21 cellular contexts compared by ENCODE assay signal in the genomic region with DNA sequence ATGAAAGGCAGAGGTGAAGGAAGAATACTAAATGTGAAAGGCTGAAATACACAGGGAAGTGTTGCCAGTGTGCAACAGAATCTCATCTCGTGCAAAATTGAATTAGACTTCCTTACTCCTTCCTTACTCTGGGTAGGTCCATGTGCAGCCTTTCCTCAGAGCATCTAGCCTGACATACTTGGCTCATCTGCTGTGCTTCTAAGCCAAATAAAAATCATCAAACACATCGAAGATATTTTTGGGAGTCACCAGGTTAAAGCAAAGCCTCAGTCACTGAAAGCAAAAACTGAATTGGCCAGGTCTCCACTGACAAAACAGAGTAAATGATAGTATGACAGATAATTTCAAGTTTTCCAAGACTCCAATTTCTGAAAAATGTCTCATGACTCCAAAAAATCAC. TPM values are rescaled to one million over a fixed set of nuclear protein-coding genes. Genes with fewer than 3 reads are reported as not detected.
A peak's percentile ranks its signal among the peaks of the same experiment; 100 is the strongest.
DNase-seq lines count a peak whose midpoint lies in the region; ATAC-seq, FAIRE-seq and TF ChIP-seq lines count a peak whose summit lies in the region.
"Had no signal": no experiment of that assay in that cellular context is flagged by ENCODE, and none has a peak within 500 bp of the region (broad histone marks: within the 10 kb centered on the region; RNA-seq: fewer than 3 reads in every experiment).

No MANE protein-coding gene starts in this region.

- TF ChIP-seq POLR2A in H1 (IDR thresholded peaks at IDR 0.05; ENCODE audit: control extremely low read depth in 1 of 2, low read depth in 2 of 2, low read length in 2 of 2): no peak

- no peak overlapping the region for H4K91ac ChIP-seq in H1 (replicated peaks; ENCODE audit: insufficient read length, low read length)

- no peaks in the 10 kb centered on the region for H3K79me2 ChIP-seq in OCI-LY1 (ENCODE audit: insufficient read depth, low read length)
- H3K79me2 ChIP-seq in H1 (ENCODE audit: control insufficient read depth in 1 of 2, insufficient read depth in 2 of 2, low read length in 2 of 2): no peaks in the 10 kb centered on the region

- no peaks in the 10 kb centered on the region for H3K9me3 Mint-ChIP-seq in activated CD8-positive, alpha-beta T cell treated with anti-CD3 and anti-CD28 coated beads for 36 hours
- H3K9me3 Mint-ChIP-seq in activated CD8-positive, alpha-beta T cell treated with anti-CD3 and anti-CD28 coated beads, Interleukin-2, amount 10 ng/mL, durations not matched to agents 7 days and 5 days (ENCODE audit: insufficient read depth): no peaks in the 10 kb centered on the region
- H3K9me3 Mint-ChIP-seq in CD4-positive, alpha-beta T cell: no peaks in the 10 kb centered on the region
- H3K9me3 Mint-ChIP-seq: activated B cell treated with CpG ODN at 0.5 μM for 24 hours, IgD-negative memory B cell had no signal

- no peak for DNase-seq in activated CD8-positive, alpha-beta T cell treated with anti-CD3 and anti-CD28 coated beads for 36 hours
- DNase-seq in activated CD8-positive, alpha-beta T cell treated with anti-CD3 and anti-CD28 coated beads, Interleukin-2, amount 10 ng/mL, durations not matched to agents 7 days and 5 days: no peak
- no peak for DNase-seq in CD4-positive, alpha-beta T cell
- no peak for DNase-seq in H1 (ENCODE audit: low read depth in 1 of 2, low spot score in 2 of 2)
- DNase-seq in cerebellar nuclear complex (lab: John Stamatoyannopoulos, UW): no peak
- no peak for DNase-seq in NCI-H2171 treated with DMSO at 0.1 percent for 48 hours (lab: John Stamatoyannopoulos, UW)
- DNase-seq in HuH-7 (ENCODE audit: low spot score): no peak
- DNase-seq: activated B cell treated with CpG ODN at 0.5 μM for 24 hours; amygdala; dorsolateral prefrontal cortex; H7; heart left ventricle; left cardiac atrium; NCI-H1417; NCI-H2107; NCI-H524; NK-92 treated with Interleukin-12 subunit alpha and Interleukin-12 subunit beta, amount 100 ng/mL, for 24 hours; posterior cingulate gyrus had no signal

- H3K9me2 ChIP-seq in OCI-LY1 (ENCODE audit: low read depth, low read length): no peaks in the 10 kb centered on the region

- H4K8ac ChIP-seq in H1 (ENCODE audit: extremely low read depth, insufficient read depth, low read length): no peak overlapping the region

- FAIRE-seq in H1 (lab: Jason Lieb, UNC): no peak

- H3K36me3 Mint-ChIP-seq in activated CD8-positive, alpha-beta T cell treated with anti-CD3 and anti-CD28 coated beads for 36 hours (ENCODE audit: low read depth): peaks cover 39% of the 10 kb centered on the region
- peaks cover 49% of the 10 kb centered on the region for H3K36me3 Mint-ChIP-seq in activated CD8-positive, alpha-beta T cell treated with anti-CD3 and anti-CD28 coated beads, Interleukin-2, amount 10 ng/mL, durations not matched to agents 7 days and 5 days (ENCODE audit: low read depth)
- H3K36me3 Mint-ChIP-seq in CD4-positive, alpha-beta T cell (ENCODE audit: low read depth): peaks cover 19% of the 10 kb centered on the region

- intact Hi-C loops in activated CD8-positive, alpha-beta T cell treated with anti-CD3 and anti-CD28 coated beads for 36 hours (cut with micrococcal nuclease): no loop called here
- intact Hi-C loops in CD4-positive, alpha-beta T cell (cut with DNase I, micrococcal nuclease): no loop called here

- POLR2A ChIA-PET in activated CD8-positive, alpha-beta T cell treated with anti-CD3 and anti-CD28 coated beads for 36 hours (lab: Charles Lee): interaction anchor here (1.3 to 1.4 kb wide), 2 partner anchors 9 to 38 kb away, joined by 3 to 5 read pairs; no protein-coding TSS in a partner anchor
- POLR2A ChIA-PET in activated CD8-positive, alpha-beta T cell treated with anti-CD3 and anti-CD28 coated beads, Interleukin-2, amount 10 ng/mL, durations not matched to agents 7 days and 5 days (lab: Charles Lee): no interaction called here
- POLR2A ChIA-PET in CD4-positive, alpha-beta T cell (lab: Charles Lee): interaction anchor here (0.8 kb wide), 1 partner anchor 37 kb away, joined by 3 read pairs; no protein-coding TSS in a partner anchor
- POLR2A ChIA-PET in H1 (lab: Charles Lee; ENCODE audit: partially characterized antibody): no interaction called here

- H3K4me3 ChIP-seq in OCI-LY1 (ENCODE audit: low read depth, low read length, poor library complexity, severe bottlenecking) (no peak overlapping the region), H1 (ENCODE audit: extremely low read depth in 1 of 4, insufficient read depth in 2 of 4, low read depth in 3 of 4, low read length in 4 of 4) (no peak overlapping the region)
- H3K4me3 ChIP-seq: dorsolateral prefrontal cortex, heart left ventricle had no signal

- WGBS in H1 (ENCODE audit: extremely low coverage in 1 of 2, insufficient coverage in 1 of 2, insufficient read length in 1 of 2, insufficient replicate concordance in 2 of 2, low coverage in 1 of 2, low lambda C conversion rate in 2 of 2, missing lambda C conversion rate in 1 of 2), 2 experiments: 92% methylated on average over 2 of the region's 2 CpGs; no CpG with 5 or more reads in 1 of the 2 experiments

- no peak overlapping the region; the same call in 1 of the 2 replicates for H2BK12ac ChIP-seq in H1 (ENCODE audit: low read depth, low read length)

- CTCF ChIA-PET in activated CD8-positive, alpha-beta T cell treated with anti-CD3 and anti-CD28 coated beads for 36 hours (lab: Charles Lee): interaction anchor here (0.6 to 1.8 kb wide), 4 partner anchors 18 to 336 kb away, joined by 3 to 5 read pairs (median 4); no protein-coding TSS in a partner anchor
- CTCF ChIA-PET in activated CD8-positive, alpha-beta T cell treated with anti-CD3 and anti-CD28 coated beads, Interleukin-2, amount 10 ng/mL, durations not matched to agents 7 days and 5 days (lab: Charles Lee): no interaction called here
- CTCF ChIA-PET in CD4-positive, alpha-beta T cell (lab: Charles Lee): interaction anchor here (0.5 kb wide), 1 partner anchor 26 kb away, joined by 3 read pairs; no protein-coding TSS in a partner anchor
- CTCF ChIA-PET in H1 (lab: Charles Lee; ENCODE audit: partially characterized antibody): interaction anchor here (0.9 to 1.7 kb wide), 2 partner anchors 32 to 371 kb away, joined by 3 to 4 read pairs; no protein-coding TSS in a partner anchor

- H2BK15ac ChIP-seq in H1 (ENCODE audit: low read length): no peak overlapping the region

- H3K79me1 ChIP-seq in H1 (ENCODE audit: low read depth, low read length): no peaks in the 10 kb centered on the region

- peak overlapping the region; percentile 72 for H3K14ac ChIP-seq in H1 (ENCODE audit: insufficient read length)

- H3K4me1 ChIP-seq in OCI-LY1 (ENCODE audit: insufficient read depth, low read length, severe bottlenecking) (peaks cover 12% of the 10 kb centered on the region), H1 (replicated peaks in 1 of 4; ENCODE audit: control insufficient read depth in 3 of 4, insufficient read depth in 4 of 4, low read length in 3 of 4) (no peaks in the 10 kb centered on the region)

- no peaks in the 10 kb centered on the region for H3K27me3 ChIP-seq in CD4-positive, alpha-beta T cell (ENCODE audit: control insufficient read depth, insufficient read depth, low read length)
- H3K27me3 ChIP-seq in OCI-LY1 (ENCODE audit: insufficient read depth, low read length) (no peaks in the 10 kb centered on the region), H1 (replicated peaks in 1 of 4; ENCODE audit: control insufficient read depth in 3 of 4, extremely low read depth in 1 of 4, insufficient read depth in 3 of 4, low read length in 3 of 4) (no peaks in the 10 kb centered on the region)
- H3K27me3 ChIP-seq: dorsolateral prefrontal cortex, heart left ventricle had no signal

- H3K36me3 ChIP-seq in OCI-LY1 (ENCODE audit: insufficient read depth, low read length) (peaks cover 34% of the 10 kb centered on the region; the same call in 1 of the 2 replicates), H1 (ENCODE audit: control insufficient read depth in 2 of 4, insufficient read depth in 4 of 4, low read length in 3 of 4) (peaks cover 0 to 25% (median 0%) of the 10 kb centered on the region in 4 experiments; a peak in 2 of 8 replicates)

- no peak overlapping the region for H3K4me2 ChIP-seq in OCI-LY1 (ENCODE audit: low read length)
- H3K4me2 ChIP-seq in H1 (ENCODE audit: insufficient read depth in 1 of 2, low read depth in 2 of 2, low read length in 2 of 2): no peak overlapping the region

- H3K18ac ChIP-seq in H1 (ENCODE audit: extremely low read depth, low read length): no peak overlapping the region

- H4K5ac ChIP-seq in H1 (ENCODE audit: insufficient read length, low read depth, low read length): no peak overlapping the region

- no peak overlapping the region for H3K4me3 Mint-ChIP-seq in activated CD8-positive, alpha-beta T cell treated with anti-CD3 and anti-CD28 coated beads for 36 hours
- H3K4me3 Mint-ChIP-seq in activated CD8-positive, alpha-beta T cell treated with anti-CD3 and anti-CD28 coated beads, Interleukin-2, amount 10 ng/mL, durations not matched to agents 7 days and 5 days: no peak overlapping the region
- no peak overlapping the region for H3K4me3 Mint-ChIP-seq in CD4-positive, alpha-beta T cell
- H3K4me3 Mint-ChIP-seq: activated B cell treated with CpG ODN at 0.5 μM for 24 hours, IgD-negative memory B cell had no signal

- no peaks in the 10 kb centered on the region for H3K27me3 Mint-ChIP-seq in activated CD8-positive, alpha-beta T cell treated with anti-CD3 and anti-CD28 coated beads for 36 hours
- no peaks in the 10 kb centered on the region for H3K27me3 Mint-ChIP-seq in activated CD8-positive, alpha-beta T cell treated with anti-CD3 and anti-CD28 coated beads, Interleukin-2, amount 10 ng/mL, durations not matched to agents 7 days and 5 days (ENCODE audit: low read depth)
- no peaks in the 10 kb centered on the region for H3K27me3 Mint-ChIP-seq in CD4-positive, alpha-beta T cell
- H3K27me3 Mint-ChIP-seq: activated B cell treated with CpG ODN at 0.5 μM for 24 hours, IgD-negative memory B cell had no signal

- H3K56ac ChIP-seq in H1 (replicated peaks; ENCODE audit: insufficient read length, low read depth, low read length): no peak overlapping the region

- H3K9ac ChIP-seq in OCI-LY1 (ENCODE audit: low read length) (no peak overlapping the region), H1 (replicated peaks in 1 of 4; ENCODE audit: extremely low read depth in 1 of 4, low read depth in 3 of 4, low read length in 3 of 4) (no peak overlapping the region)

- H2AFZ ChIP-seq in OCI-LY1 (ENCODE audit: low read length): no peak overlapping the region
- H2AFZ ChIP-seq in H1 (ENCODE audit: low read length): no peak overlapping the region

- H3F3A ChIP-seq in OCI-LY1 (ENCODE audit: insufficient read depth, low read length): no peaks in the 10 kb centered on the region

- H4K20me1 ChIP-seq in OCI-LY1 (ENCODE audit: insufficient read depth, low read length): no peaks in the 10 kb centered on the region
- no peaks in the 10 kb centered on the region for H4K20me1 ChIP-seq in H1 (replicated peaks in 1 of 2; ENCODE audit: control insufficient read depth in 1 of 2, insufficient read depth in 2 of 2, low read length in 2 of 2)

- H2AK5ac ChIP-seq in H1 (ENCODE audit: low read depth, low read length): no peak overlapping the region

- no peaks in the 10 kb centered on the region for H3K23me2 ChIP-seq in H1 (ENCODE audit: low read depth, low read length)

- no peak overlapping the region for H2BK120ac ChIP-seq in H1 (replicated peaks; ENCODE audit: low read depth, low read length)

- H3K9me3 ChIP-seq in CD4-positive, alpha-beta T cell (ENCODE audit: control insufficient read depth, low read length): no peaks in the 10 kb centered on the region
- H3K9me3 ChIP-seq in OCI-LY1 (ENCODE audit: low read length) (no peaks in the 10 kb centered on the region), H1 (ENCODE audit: insufficient read depth in 2 of 2, low read depth in 1 of 2, low read length in 1 of 2) (no peaks in the 10 kb centered on the region)
- H3K9me3 ChIP-seq: heart left ventricle had no signal

- peak overlapping the region; percentile 8 for H3K27ac Mint-ChIP-seq in activated CD8-positive, alpha-beta T cell treated with anti-CD3 and anti-CD28 coated beads for 36 hours
- H3K27ac Mint-ChIP-seq in activated CD8-positive, alpha-beta T cell treated with anti-CD3 and anti-CD28 coated beads, Interleukin-2, amount 10 ng/mL, durations not matched to agents 7 days and 5 days: no peak overlapping the region
- H3K27ac Mint-ChIP-seq in CD4-positive, alpha-beta T cell: peak overlapping the region; percentile 54
- H3K27ac Mint-ChIP-seq: activated B cell treated with CpG ODN at 0.5 μM for 24 hours, IgD-negative memory B cell had no signal

- H2BK5ac ChIP-seq in H1 (ENCODE audit: low read depth, low read length): peak overlapping the region; percentile 62

- no peak overlapping the region for H3K27ac ChIP-seq in CD4-positive, alpha-beta T cell (ENCODE audit: low read depth, low read length)
- H3K27ac ChIP-seq in OCI-LY1 (ENCODE audit: low read depth, low read length, poor library complexity, severe bottlenecking) (peak overlapping the region; percentile 79), H1 (ENCODE audit: low read depth, low read length) (no peak overlapping the region)
- H3K27ac ChIP-seq: heart left ventricle, HL-60 had no signal

- no peak for TF ChIP-seq CTCF in activated CD8-positive, alpha-beta T cell treated with anti-CD3 and anti-CD28 coated beads for 36 hours (IDR thresholded peaks at IDR 0.05)
- TF ChIP-seq CTCF in CD4-positive, alpha-beta T cell (IDR thresholded peaks at IDR 0.05): no peak
- no peak for TF ChIP-seq CTCF in OCI-LY1 (IDR thresholded peaks at IDR 0.05; ENCODE audit: low read length)
- TF ChIP-seq CTCF in H1 (IDR thresholded peaks at IDR 0.05; ENCODE audit: control extremely low read depth in 1 of 3, insufficient read depth in 1 of 3, low read depth in 1 of 3, low read length in 3 of 3): no peak

- TF ChIP-seq EP300 in H1 (IDR thresholded peaks at IDR 0.05; ENCODE audit: borderline replicate concordance in 1 of 2, low read depth in 2 of 2, low read length in 2 of 2): no peak

- peaks cover 13% of the 10 kb centered on the region for H3K4me1 Mint-ChIP-seq in activated CD8-positive, alpha-beta T cell treated with anti-CD3 and anti-CD28 coated beads for 36 hours (ENCODE audit: low read depth)
- peaks cover 16% of the 10 kb centered on the region for H3K4me1 Mint-ChIP-seq in activated CD8-positive, alpha-beta T cell treated with anti-CD3 and anti-CD28 coated beads, Interleukin-2, amount 10 ng/mL, durations not matched to agents 7 days and 5 days (ENCODE audit: low read depth)
- H3K4me1 Mint-ChIP-seq in CD4-positive, alpha-beta T cell (ENCODE audit: low read depth): peaks cover 19% of the 10 kb centered on the region

- peak overlapping the region; percentile 57 for H3K4ac ChIP-seq in H1 (replicated peaks; ENCODE audit: insufficient read length, low read depth, low read length)

- no peak overlapping the region for H3K23ac ChIP-seq in H1 (ENCODE audit: insufficient read length)

- no peak overlapping the region for H2BK20ac ChIP-seq in H1 (ENCODE audit: low read length)

- TF ChIP-seq RAD21 in H1 (IDR thresholded peaks at IDR 0.05 in 1 of 2, conservative IDR thresholded peaks at IDR 0.05 in 1 of 2; ENCODE audit: low read depth in 2 of 2, low read length in 2 of 2): no peak

- ATAC-seq in activated CD8-positive, alpha-beta T cell treated with anti-CD3 and anti-CD28 coated beads for 36 hours: no peak
- ATAC-seq in activated CD8-positive, alpha-beta T cell treated with anti-CD3 and anti-CD28 coated beads, Interleukin-2, amount 10 ng/mL, durations not matched to agents 7 days and 5 days: no peak
- no peak for ATAC-seq in CD4-positive, alpha-beta T cell (ENCODE audit: poor library complexity)
- ATAC-seq: heart left ventricle, left cardiac atrium had no signal

RNA-seq across cellular contexts. Expression of gene STARD4, which starts 19.3 kb away (rescaled TPM):
- total RNA-seq in activated CD8-positive, alpha-beta T cell treated with anti-CD3 and anti-CD28 coated beads for 36 hours: 100 to 1,000 TPM; 132 TPM
- total RNA-seq in activated CD8-positive, alpha-beta T cell treated with anti-CD3 and anti-CD28 coated beads, Interleukin-2, amount 10 ng/mL, durations not matched to agents 7 days and 5 days: 10 to 100 TPM; 52.3 to 55.9 TPM
- total RNA-seq in CD4-positive, alpha-beta T cell: 10 to 100 TPM; 14.9 to 15.2 TPM
- 47.4 and 47.9 TPM in 2 replicates for total RNA-seq in H1 (2021; fragmentation: NEBNext Ultra II Directional; extraction: Animal tissue kit (Norgen Biotek cat#: 25700))
- 10.4 and 10.8 TPM in 2 replicates for polyA plus RNA-seq in H1 (2011; rRNA removed)
- polyA plus RNA-seq in H1 (2011; cell fraction: cytosol; rRNA removed): 21.0 TPM
- polyA plus RNA-seq in H1 (2011; cell fraction: nucleus; rRNA removed): 14.7 TPM
- 23.7 to 51.0 TPM (median 31.2 TPM) in 4 replicates for polyA plus RNA-seq in H1 (2012, experiment 1 of 2)
- polyA plus RNA-seq in H1 (2012, experiment 2 of 2): 2.4 TPM
- 33.8 TPM for polyA plus RNA-seq in H1 (2013, experiment 1 of 2)
- 33.7 TPM for polyA plus RNA-seq in H1 (2013, experiment 2 of 2)
- 23.0 and 38.9 TPM in 2 replicates for polyA minus RNA-seq in H1 (2011; rRNA and poly(A)+ RNA removed)
- polyA minus RNA-seq in H1 (2011; cell fraction: cytosol; rRNA and poly(A)+ RNA removed): 14.2 TPM
- 30.2 TPM for polyA minus RNA-seq in H1 (2011; cell fraction: nucleus; rRNA and poly(A)+ RNA removed)

Comparison
In these comparisons a context has a peak if more than half of its experiments do, and no peak if none do; other contexts are left out.
1. POLR2A ChIA-PET loops: an anchor here in activated CD8-positive, alpha-beta T cell treated with anti-CD3 and anti-CD28 coated beads for 36 hours (1.3 to 1.4 kb wide) and CD4-positive, alpha-beta T cell (0.8 kb wide); none called in activated CD8-positive, alpha-beta T cell treated with anti-CD3 and anti-CD28 coated beads, Interleukin-2, amount 10 ng/mL, durations not matched to agents 7 days and 5 days and H1.